ENCODE assay signal across 8 cellular contexts in genomic region chr2:145593991-145594702, GRCh38.
DNase-seq lines count a peak whose midpoint lies in the region; ATAC-seq and TF ChIP-seq lines count a peak whose summit lies in the region.
"Had no signal": no experiment of that assay in that cellular context is flagged by ENCODE, and none has a peak within 500 bp of the region (broad histone marks: within the 10 kb centered on the region; RNA-seq: fewer than 3 reads in every experiment).

No MANE protein-coding gene starts in this region.

- no peaks in the 10 kb centered on the region for H3K27me3 ChIP-seq in PC-3 (ENCODE audit: low read length)

- H4K20me1 ChIP-seq in PC-3 (ENCODE audit: low read length) = no peaks in the 10 kb centered on the region

- H3K27ac ChIP-seq in PC-3 (ENCODE audit: low read length) = peak overlapping the region; percentile 94
- H3K27ac ChIP-seq: VCaP had no signal

- peak overlapping the region; percentile 64 for H3K9ac ChIP-seq in PC-3 (ENCODE audit: low read length)

- H3F3A ChIP-seq in PC-3 (ENCODE audit: low read length, unreplicated experiment) = no peaks in the 10 kb centered on the region

- intact Hi-C loops in PC-3 (cut with micrococcal nuclease) = loop anchor here (1.0 to 5.0 kb wide), 3 partner anchors 33 to 158 kb away; no protein-coding TSS in a partner anchor

- POLR2A ChIA-PET in PC-3 (lab: Charles Lee; ENCODE audit: unreplicated experiment) = no interaction called here

- peak; percentile 2 for ATAC-seq in GM19455 (IDR thresholded peaks at IDR 0.05; ENCODE audit: unreplicated experiment)
- ATAC-seq in PC-3 = peak; percentile 87

- H3K9me3 ChIP-seq in PC-3 (ENCODE audit: low read length) = 0 out of 2 replicates have a peak, but pooled peaks cover 4% of the 10 kb centered on the region

- H3K4me3 ChIP-seq in PC-3 (ENCODE audit: low read length) (0 out of 2 replicates have a peak overlapping the region, but pooled peaks have one; percentile 5), fibroblast of mammary gland (ENCODE audit: control insufficient read depth, low read depth, low read length) (no peak overlapping the region)

- no peaks in the 10 kb centered on the region for H3K79me2 ChIP-seq in PC-3 (ENCODE audit: low read length)

- CTCF ChIA-PET in PC-3 (lab: Charles Lee) = interaction anchor here (0.7 kb wide), 1 partner anchor 146 kb away, joined by 3 read pairs; no protein-coding TSS in a partner anchor

- no peaks in the 10 kb centered on the region for H3K9me2 ChIP-seq in PC-3 (replicated peaks; ENCODE audit: low read length)

- no TSS peak for BruUV-seq in PC-3 (replicated peaks; lab: Mats Ljungman, UMichigan)

- TF ChIP-seq CTCF in PC-3 (conservative IDR thresholded peaks at IDR 0.05; ENCODE audit: low read depth, low read length) (peak; percentile 50), fibroblast of mammary gland (conservative IDR thresholded peaks at IDR 0.05; ENCODE audit: control insufficient read depth, insufficient read depth, low read depth, low read length) (peak; percentile 41)

- H3K4me1 ChIP-seq in PC-3 (ENCODE audit: insufficient read depth, low read length) = peaks cover 47% of the 10 kb centered on the region

- H3K36me3 ChIP-seq in PC-3 (ENCODE audit: low read depth, low read length) = no peaks in the 10 kb centered on the region

- DNase-seq in PC-3 = peak; percentile 94
- peak; percentile 93 for DNase-seq in fibroblast of mammary gland (ENCODE audit: low read depth)
- DNase-seq in stromal cell of bone marrow (ENCODE audit: low read depth) = peak; percentile 72
- no peak for DNase-seq in 8988T
- no peak for DNase-seq in NCI-H1930 (lab: John Stamatoyannopoulos, UW)
- DNase-seq in NCI-H748 (lab: John Stamatoyannopoulos, UW; ENCODE audit: unreplicated experiment) = no peak

- H3K4me2 ChIP-seq in PC-3 (ENCODE audit: low read length) = peak overlapping the region; percentile 57

- H2AFZ ChIP-seq in PC-3 (ENCODE audit: low read length) = peak overlapping the region; percentile 18; the same call in 1 of the 2 replicates

Comparison
In these comparisons a context has a peak if more than half of its experiments do, and no peak if none do; other contexts are left out.
1. DNase-seq: peak in PC-3 (single experiment), fibroblast of mammary gland (single experiment) and stromal cell of bone marrow (single experiment); none in 8988T (single experiment), NCI-H1930 (0 of 2) and NCI-H748 (single experiment).